Comparison of ENCODE assay signal across 1 cellular context in genomic region chr7:44881066-44881600, GRCh38.
TF ChIP-seq lines count a peak whose summit lies in the region.

No MANE protein-coding gene starts in this region.

TF ChIP-seq in HepG2, 621 proteins besides CTCF, POLR2A, EP300 and RAD21:
- TF ChIP-seq ZNF777 (CRISPR knock-in tag; IDR thresholded peaks at IDR 0.05): no peak
- TF ChIP-seq SRSF1 (optimal IDR thresholded peaks at IDR 0.05; ENCODE audit: low read depth, low read length): no peak
- no peak for TF ChIP-seq FIP1L1 (IDR thresholded peaks at IDR 0.05; ENCODE audit: borderline replicate concordance, insufficient read depth, low read depth, low read length)
- no peak for TF ChIP-seq SNAPC2 (CRISPR knock-in tag; IDR thresholded peaks at IDR 0.05)
- TF ChIP-seq PRPF4 (IDR thresholded peaks at IDR 0.05; ENCODE audit: low read depth, low read length, poor library complexity, severe bottlenecking): no peak
- TF ChIP-seq TAF1 (CRISPR knock-in tag; IDR thresholded peaks at IDR 0.05): no peak
- TF ChIP-seq MYC (CRISPR knock-in tag; IDR thresholded peaks at IDR 0.05; ENCODE audit: borderline replicate concordance): no peak
- no peak for TF ChIP-seq ZSCAN5A (CRISPR knock-in tag; IDR thresholded peaks at IDR 0.05; ENCODE audit: borderline replicate concordance)
- no peak for TF ChIP-seq ZNF260 (CRISPR knock-in tag; IDR thresholded peaks at IDR 0.05; ENCODE audit: borderline replicate concordance, low read depth)
- no peak for TF ChIP-seq YEATS2 (CRISPR knock-in tag; IDR thresholded peaks at IDR 0.05; ENCODE audit: borderline replicate concordance)
- TF ChIP-seq MYNN (CRISPR knock-in tag; IDR thresholded peaks at IDR 0.05; ENCODE audit: low read depth): no peak
- no peak for TF ChIP-seq RXRB (CRISPR knock-in tag; IDR thresholded peaks at IDR 0.05; ENCODE audit: borderline replicate concordance)
- no peak for TF ChIP-seq MEF2D (CRISPR knock-in tag; IDR thresholded peaks at IDR 0.05)
- no peak for TF ChIP-seq ZNF3 (CRISPR knock-in tag; IDR thresholded peaks at IDR 0.05)
